Comparison of ENCODE assay signal across 1 cellular context in genomic region chr6:37204014-37204751, GRCh38.
TF ChIP-seq lines count a peak whose summit lies in the region.

No MANE protein-coding gene starts in this region.

TF ChIP-seq in HepG2, 621 proteins besides CTCF, POLR2A, EP300 and RAD21 (continued from another document and continues in another):
- no peak for TF ChIP-seq ZNF639 (CRISPR knock-in tag; conservative IDR thresholded peaks at IDR 0.05)
- TF ChIP-seq PHF21A (CRISPR knock-in tag; IDR thresholded peaks at IDR 0.05), result 0 out of 2 replicates have a peak, but pooled peaks have one; percentile 35
- no peak for TF ChIP-seq ZFYVE20 (CRISPR knock-in tag; IDR thresholded peaks at IDR 0.05; ENCODE audit: borderline replicate concordance, low read depth)
- no peak for TF ChIP-seq ZFAT (CRISPR knock-in tag; conservative IDR thresholded peaks at IDR 0.05)
- TF ChIP-seq ZNF614 (CRISPR knock-in tag; IDR thresholded peaks at IDR 0.05; ENCODE audit: borderline replicate concordance), result no peak
- no peak for TF ChIP-seq HDAC6 (IDR thresholded peaks at IDR 0.05; ENCODE audit: low read depth, low read length)
- no peak for TF ChIP-seq EEA1 (CRISPR knock-in tag; IDR thresholded peaks at IDR 0.05; ENCODE audit: borderline replicate concordance)
- no peak for TF ChIP-seq ARHGAP35 (CRISPR knock-in tag; IDR thresholded peaks at IDR 0.05; ENCODE audit: borderline replicate concordance)
- TF ChIP-seq THAP9 (CRISPR knock-in tag; IDR thresholded peaks at IDR 0.05; ENCODE audit: borderline replicate concordance), result no peak
- TF ChIP-seq NBN (conservative IDR thresholded peaks at IDR 0.05), result 0 out of 2 replicates have a peak, but pooled peaks have one; percentile 83
- TF ChIP-seq ZNF704 (CRISPR knock-in tag; IDR thresholded peaks at IDR 0.05; ENCODE audit: borderline replicate concordance), result no peak
- TF ChIP-seq MAZ (IDR thresholded peaks at IDR 0.05; ENCODE audit: borderline replicate concordance, low read depth, low read length), result no peak
- TF ChIP-seq MAZ (CRISPR knock-in tag; IDR thresholded peaks at IDR 0.05; ENCODE audit: low read depth), result no peak
- 0 out of 2 replicates have a peak, but pooled peaks have one; percentile 80 for TF ChIP-seq ZNF207 (IDR thresholded peaks at IDR 0.05; ENCODE audit: borderline replicate concordance)
- TF ChIP-seq ZNF326 (CRISPR knock-in tag; IDR thresholded peaks at IDR 0.05; ENCODE audit: borderline replicate concordance), result no peak
- TF ChIP-seq E2F5 (CRISPR knock-in tag; conservative IDR thresholded peaks at IDR 0.05), result no peak
- no peak for TF ChIP-seq PHB2 (IDR thresholded peaks at IDR 0.05; ENCODE audit: partially characterized antibody)
- no peak for TF ChIP-seq REXO4 (CRISPR knock-in tag; IDR thresholded peaks at IDR 0.05; ENCODE audit: borderline replicate concordance)
- TF ChIP-seq HNRNPH1 (optimal IDR thresholded peaks at IDR 0.05; ENCODE audit: low read depth, low read length), result no peak
- no peak for TF ChIP-seq CENPT (CRISPR knock-in tag; IDR thresholded peaks at IDR 0.05; ENCODE audit: low read depth)
- no peak for TF ChIP-seq NR3C1 (CRISPR knock-in tag; IDR thresholded peaks at IDR 0.05)
- no peak for TF ChIP-seq GRHL1 (CRISPR knock-in tag; conservative IDR thresholded peaks at IDR 0.05)
- no peak for TF ChIP-seq DBP (CRISPR knock-in tag; IDR thresholded peaks at IDR 0.05; ENCODE audit: not compliant biosample characterization)
- no peak for TF ChIP-seq ZNF615 (CRISPR knock-in tag; IDR thresholded peaks at IDR 0.05; ENCODE audit: borderline replicate concordance)
- no peak for TF ChIP-seq AGO1 (IDR thresholded peaks at IDR 0.05; ENCODE audit: low read depth, low read length, poor library complexity, severe bottlenecking)
- TF ChIP-seq ZNF572 (CRISPR knock-in tag; IDR thresholded peaks at IDR 0.05), result no peak
- TF ChIP-seq TEF (CRISPR knock-in tag; IDR thresholded peaks at IDR 0.05), result no peak
- no peak for TF ChIP-seq ZNF775 (CRISPR knock-in tag; IDR thresholded peaks at IDR 0.05; ENCODE audit: borderline replicate concordance)
- TF ChIP-seq FOXP1 (IDR thresholded peaks at IDR 0.05), result peak; percentile 71
- TF ChIP-seq FOXP1 (CRISPR knock-in tag; IDR thresholded peaks at IDR 0.05), result no peak
- no peak for TF ChIP-seq FIP1L1 (IDR thresholded peaks at IDR 0.05; ENCODE audit: borderline replicate concordance, insufficient read depth, low read depth, low read length)
- TF ChIP-seq FOXJ3 (CRISPR knock-in tag; IDR thresholded peaks at IDR 0.05; ENCODE audit: borderline replicate concordance), result no peak
- no peak for TF ChIP-seq CBX5 (CRISPR knock-in tag; IDR thresholded peaks at IDR 0.05; ENCODE audit: borderline replicate concordance)
- no peak for TF ChIP-seq GZF1 (CRISPR knock-in tag; IDR thresholded peaks at IDR 0.05)
- no peak for TF ChIP-seq ARID4A (CRISPR knock-in tag; IDR thresholded peaks at IDR 0.05; ENCODE audit: borderline replicate concordance)
- TF ChIP-seq ZNF460 (CRISPR knock-in tag; IDR thresholded peaks at IDR 0.05; ENCODE audit: borderline replicate concordance), result no peak
- TF ChIP-seq KLF12 (CRISPR knock-in tag; IDR thresholded peaks at IDR 0.05; ENCODE audit: borderline replicate concordance), result no peak
- TF ChIP-seq ZFP36 (IDR thresholded peaks at IDR 0.05; ENCODE audit: borderline replicate concordance, low read depth, low read length, partially characterized antibody), result no peak
- TF ChIP-seq PAXIP1 (CRISPR knock-in tag; conservative IDR thresholded peaks at IDR 0.05), result peak; percentile 57
- no peak for TF ChIP-seq PTBP1 (IDR thresholded peaks at IDR 0.05; ENCODE audit: low read depth, low read length, poor library complexity, severe bottlenecking)
- TF ChIP-seq XBP1 (CRISPR knock-in tag; IDR thresholded peaks at IDR 0.05), result no peak
- TF ChIP-seq ZNF30 (CRISPR knock-in tag; IDR thresholded peaks at IDR 0.05), result no peak
- peak; percentile 70; the same call in 1 of the 2 replicates for TF ChIP-seq PITX1 (CRISPR knock-in tag; IDR thresholded peaks at IDR 0.05)
- no peak for TF ChIP-seq POLR2G (IDR thresholded peaks at IDR 0.05; ENCODE audit: low read depth, low read length)
- no peak for TF ChIP-seq NFE2L1 (CRISPR knock-in tag; IDR thresholded peaks at IDR 0.05; ENCODE audit: borderline replicate concordance)
- peak; percentile 53; the same call in 1 of the 2 replicates for TF ChIP-seq ZBTB20 (CRISPR knock-in tag; IDR thresholded peaks at IDR 0.05; ENCODE audit: borderline replicate concordance, low read depth)
